ENCODE assay signal across 8 cellular contexts in the genomic region with DNA sequence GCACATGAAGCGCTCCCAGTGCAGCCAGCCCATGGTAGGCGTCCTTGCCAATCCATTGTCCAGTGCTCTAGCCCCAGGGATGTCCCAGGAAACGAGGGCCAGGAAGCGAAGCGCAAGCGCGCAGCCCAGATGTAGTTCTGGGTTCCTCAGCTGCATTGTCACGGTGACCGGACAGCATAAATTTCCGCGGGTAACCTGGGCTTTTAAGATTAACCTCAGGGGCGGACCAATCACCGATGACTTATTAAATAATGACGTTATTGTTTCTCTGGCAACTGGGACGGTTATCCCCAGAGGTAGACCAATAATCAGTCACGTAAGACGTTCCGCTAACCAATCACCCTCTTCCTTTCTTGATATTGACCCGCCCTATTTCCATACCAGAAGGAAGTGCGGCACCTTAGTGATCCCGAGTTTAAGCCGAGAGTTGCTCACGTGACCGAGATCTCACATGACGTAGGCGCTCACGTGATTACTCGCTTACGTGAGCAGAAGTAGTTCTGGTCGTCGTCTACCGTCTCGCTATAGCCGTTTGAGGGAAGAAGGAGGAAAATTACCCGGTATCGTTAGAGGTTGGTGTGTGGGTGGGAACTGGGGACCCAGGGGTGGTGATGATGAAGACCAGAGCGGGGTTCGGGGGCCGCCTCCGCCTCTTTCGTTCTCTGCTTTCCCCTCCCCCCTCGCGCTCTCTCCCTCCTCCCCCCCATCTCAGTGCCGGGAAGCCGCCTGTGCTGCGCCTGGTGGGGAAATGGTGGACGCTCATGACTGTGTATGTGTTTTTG. TPM values are rescaled to one million over a fixed set of nuclear protein-coding genes. Genes with fewer than 3 reads are reported as not detected.
A peak's percentile ranks its signal among the peaks of the same experiment; 100 is the strongest.
DNase-seq lines count a peak whose midpoint lies in the region; ATAC-seq and TF ChIP-seq lines count a peak whose summit lies in the region.

A gene (minus strand): TSS at position 178 of the 782 bp plus-strand sequence. CDS start 22 bp downstream, at position 156.
A gene with protein sequence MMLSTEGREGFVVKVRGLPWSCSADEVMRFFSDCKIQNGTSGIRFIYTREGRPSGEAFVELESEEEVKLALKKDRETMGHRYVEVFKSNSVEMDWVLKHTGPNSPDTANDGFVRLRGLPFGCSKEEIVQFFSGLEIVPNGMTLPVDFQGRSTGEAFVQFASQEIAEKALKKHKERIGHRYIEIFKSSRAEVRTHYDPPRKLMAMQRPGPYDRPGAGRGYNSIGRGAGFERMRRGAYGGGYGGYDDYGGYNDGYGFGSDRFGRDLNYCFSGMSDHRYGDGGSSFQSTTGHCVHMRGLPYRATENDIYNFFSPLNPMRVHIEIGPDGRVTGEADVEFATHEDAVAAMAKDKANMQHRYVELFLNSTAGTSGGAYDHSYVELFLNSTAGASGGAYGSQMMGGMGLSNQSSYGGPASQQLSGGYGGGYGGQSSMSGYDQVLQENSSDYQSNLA (plus strand): TSS at position 475 of the 782 bp plus-strand sequence. CDS start 3,767 bp downstream, outside the sequence.

- H3K4me3 ChIP-seq in BJ (ENCODE audit: low read depth, low read length), result peak within 1 kb of the TSS; percentile 70
- H3K4me3 ChIP-seq in coronary artery, result peak within 1 kb of the TSS; percentile 77

- H3K27ac Mint-ChIP-seq in activated CD4-positive, alpha-beta T cell treated with anti-CD3 and anti-CD28 coated beads, Interleukin-2, amount 10 ng/mL, durations not matched to agents 7 days and 5 days, result peak within 1 kb of the TSS; percentile 95

- peak; percentile 91 for ATAC-seq in GM19328 (IDR thresholded peaks at IDR 0.05; ENCODE audit: unreplicated experiment)
- peak; percentile 83 for ATAC-seq in HG03520 (IDR thresholded peaks at IDR 0.05; ENCODE audit: unreplicated experiment)
- ATAC-seq in left colon, result peak; percentile 92

- no peaks in the 10 kb centered on the region; the same call in 1 of the 2 replicates for H3K36me3 ChIP-seq in BJ (ENCODE audit: control insufficient read depth, insufficient read depth, low read length)

- H3K9me3 Mint-ChIP-seq in activated CD4-positive, alpha-beta T cell treated with anti-CD3 and anti-CD28 coated beads, Interleukin-2, amount 10 ng/mL, durations not matched to agents 7 days and 5 days, result no peaks in the 10 kb centered on the region

- POLR2A ChIA-PET in BJ (lab: Charles Lee), result interaction anchor here (0.7 kb wide), 1 partner anchor 247 kb away, joined by 7 read pairs; no protein-coding TSS in a partner anchor
- POLR2A ChIA-PET in activated CD4-positive, alpha-beta T cell treated with anti-CD3 and anti-CD28 coated beads, Interleukin-2, amount 10 ng/mL, durations not matched to agents 7 days and 5 days (lab: Charles Lee), result no interaction called here

- CTCF ChIA-PET in BJ (lab: Yijun Ruan, JAX), result interaction anchor here (1.0 kb wide), 1 partner anchor 17 kb away, joined by 3 read pairs; a partner anchor contains a TSS
- CTCF ChIA-PET in activated CD4-positive, alpha-beta T cell treated with anti-CD3 and anti-CD28 coated beads, Interleukin-2, amount 10 ng/mL, durations not matched to agents 7 days and 5 days (lab: Charles Lee), result interaction anchor here (0.9 kb wide), 1 partner anchor 18 kb away, joined by 3 read pairs; no protein-coding TSS in a partner anchor

- H3K4me1 Mint-ChIP-seq in activated CD4-positive, alpha-beta T cell treated with anti-CD3 and anti-CD28 coated beads, Interleukin-2, amount 10 ng/mL, durations not matched to agents 7 days and 5 days, result peaks cover 28% of the 10 kb centered on the region

- H3K27me3 Mint-ChIP-seq in activated CD4-positive, alpha-beta T cell treated with anti-CD3 and anti-CD28 coated beads, Interleukin-2, amount 10 ng/mL, durations not matched to agents 7 days and 5 days, result no peaks in the 10 kb centered on the region

- H3K27ac ChIP-seq in coronary artery, result peak within 1 kb of the TSS; percentile 92 to 94

- DNase-seq in BJ (ENCODE audit: low read depth), result peak; percentile 97
- peak; percentile 98 for DNase-seq in NCI-H69 (lab: John Stamatoyannopoulos, UW)
- DNase-seq in activated CD4-positive, alpha-beta T cell treated with anti-CD3 and anti-CD28 coated beads, Interleukin-2, amount 10 ng/mL, durations not matched to agents 7 days and 5 days, result peak; percentile 89
- DNase-seq in coronary artery (ENCODE audit: low spot score), result peak; percentile 94
- DNase-seq in left colon, result peak; percentile 89 to 91
- peak; percentile 90 for DNase-seq in stimulated activated CD4-positive, alpha-beta T cell treated with anti-CD3 and anti-CD28 coated beads, Interleukin-1b, Interleukin-23, amount 100 ng/mL, for 48 hours

- intact Hi-C loops in left colon (cut with DNase I, micrococcal nuclease), result no loop called here

- TF ChIP-seq CTCF in BJ (IDR thresholded peaks at IDR 0.05; ENCODE audit: insufficient read depth, low read depth, low read length), result peak; percentile 12; the same call in 1 of the 2 replicates
- no peak for TF ChIP-seq CTCF in coronary artery (IDR thresholded peaks at IDR 0.05)

- peak within 1 kb of the TSS; percentile 83 for H3K4me3 Mint-ChIP-seq in activated CD4-positive, alpha-beta T cell treated with anti-CD3 and anti-CD28 coated beads, Interleukin-2, amount 10 ng/mL, durations not matched to agents 7 days and 5 days

- no peaks in the 10 kb centered on the region for H3K27me3 ChIP-seq in BJ (ENCODE audit: control insufficient read depth, insufficient read depth, low read length)

- peaks cover 16% of the 10 kb centered on the region for H3K36me3 Mint-ChIP-seq in activated CD4-positive, alpha-beta T cell treated with anti-CD3 and anti-CD28 coated beads, Interleukin-2, amount 10 ng/mL, durations not matched to agents 7 days and 5 days (ENCODE audit: low read depth)

RNA-seq across cellular contexts. Expression of the first gene that starts in this region (rescaled TPM):
- polyA plus RNA-seq in BJ (2011; rRNA removed), result 28.4 and 29.2 TPM in 2 replicates
- 4.7 and 9.0 TPM in 2 replicates for polyA minus RNA-seq in BJ (2011; rRNA and poly(A)+ RNA removed)
- 10 to 100 TPM; 28.9 to 29.5 TPM for total RNA-seq in activated CD4-positive, alpha-beta T cell treated with anti-CD3 and anti-CD28 coated beads, Interleukin-2, amount 10 ng/mL, durations not matched to agents 7 days and 5 days
- 10 to 100 TPM; 16.9 to 20.2 TPM for total RNA-seq in left colon

RNA-seq across cellular contexts. Expression of the second gene that starts in this region (rescaled TPM):
- 17.9 and 37.4 TPM in 2 replicates for polyA plus RNA-seq in BJ (2011; rRNA removed)
- polyA minus RNA-seq in BJ (2011; rRNA and poly(A)+ RNA removed), result 13.1 and 13.8 TPM in 2 replicates
- 10 to 100 TPM; 41.7 to 46.9 TPM for total RNA-seq in activated CD4-positive, alpha-beta T cell treated with anti-CD3 and anti-CD28 coated beads, Interleukin-2, amount 10 ng/mL, durations not matched to agents 7 days and 5 days
- total RNA-seq in left colon, result 10 to 100 TPM; 57.7 to 61.3 TPM

Comparison
In these comparisons a context has a peak if more than half of its experiments do, and no peak if none do; other contexts are left out.
1. Peak in every context shown above with its lines: DNase-seq, ATAC-seq, H3K4me3 ChIP-seq and H3K27ac ChIP-seq.